Comparison of ENCODE assay signal across 36 cellular contexts in the genomic region with DNA sequence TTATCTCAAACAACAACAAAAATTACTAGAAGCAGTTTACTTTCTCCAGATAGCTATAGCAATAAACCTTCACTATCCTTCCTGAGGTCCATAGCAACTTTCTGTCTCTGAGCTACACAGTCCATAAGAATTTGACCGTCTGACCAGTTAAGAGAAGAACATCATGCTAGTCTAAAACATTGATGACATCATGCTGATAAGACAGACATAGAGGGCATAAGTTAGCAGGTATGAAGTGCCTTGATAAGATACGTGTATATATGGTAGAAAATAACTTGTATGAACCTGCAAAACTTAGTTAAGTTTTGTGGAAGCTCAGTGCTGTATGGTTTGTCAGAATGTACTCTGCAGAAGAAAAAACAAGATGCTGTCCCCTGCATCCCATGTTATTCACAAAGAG.
"Had no signal": no experiment of that assay in that cellular context is flagged by ENCODE, and none has a peak within 500 bp of the region (broad histone marks: within the 10 kb centered on the region; RNA-seq: fewer than 3 reads in every experiment).

No MANE protein-coding gene starts in this region.

- H3K9me3 ChIP-seq: MG63 had no signal

- H3K36me3 ChIP-seq: MG63 had no signal

- DNase-seq: Kasumi-1, MG63, MM.1S, MV-4-11, NCI-H1048, NCI-H1092, NCI-H1092 treated with DMSO at 0.1 percent for 48 hours, NCI-H1105, NCI-H1105 treated with DMSO at 0.1 percent for 48 hours, NCI-H1417, NCI-H1417 treated with DMSO at 0.1 percent for 48 hours, NCI-H1436, NCI-H1436 treated with DMSO at 0.1 percent for 48 hours, NCI-H146, NCI-H1694, NCI-H1694 treated with DMSO at 0.1 percent for 48 hours, NCI-H187, NCI-H187 treated with DMSO at 0.1 percent for 48 hours, NCI-H1930, NCI-H2029, NCI-H2029 treated with DMSO at 0.1 percent for 48 hours, NCI-H2081, NCI-H2081 treated with DMSO at 0.1 percent for 48 hours, NCI-H2107, NCI-H2171, NCI-H2171 treated with DMSO at 0.1 percent for 48 hours, NCI-H2227 treated with DMSO at 0.1 percent for 48 hours, NCI-H226, NCI-H345, NCI-H446, NCI-H446 treated with DMSO at 0.1 percent for 48 hours, NCI-H510A, NCI-H510A treated with DMSO at 0.1 percent for 48 hours, NCI-H524, NCI-H524 treated with DMSO at 0.1 percent for 48 hours, NCI-H526 had no signal

- H3K4me3 ChIP-seq: MG63 had no signal
